Comparison of ENCODE assay signal across 16 cellular contexts in genomic region chr7:32039000-32039756, GRCh38. TPM values are rescaled to one million over a fixed set of nuclear protein-coding genes. Genes with fewer than 3 reads are reported as not detected.
A peak's percentile ranks its signal among the peaks of the same experiment; 100 is the strongest.
DNase-seq lines count a peak whose midpoint lies in the region; ATAC-seq and TF ChIP-seq lines count a peak whose summit lies in the region.
"Had no signal": no experiment of that assay in that cellular context is flagged by ENCODE, and none has a peak within 500 bp of the region (broad histone marks: within the 10 kb centered on the region; RNA-seq: fewer than 3 reads in every experiment).

No MANE protein-coding gene starts in this region.

- in situ Hi-C loops in GM13976 (cut with MboI; ENCODE audit: low sequenced_read_pairs, unreplicated experiment): no loop called here

- H3K9ac ChIP-seq in SK-N-SH: no peak overlapping the region

- H3K4me2 ChIP-seq in SK-N-SH: no peak overlapping the region

- CTCF ChIA-PET in SK-N-SH (lab: Yijun Ruan, JAX): no interaction called here

- H3K9me3 ChIP-seq in right atrium auricular region: no peaks in the 10 kb centered on the region
- no peaks in the 10 kb centered on the region for H3K9me3 ChIP-seq in SK-N-SH
- H3K9me3 ChIP-seq: colonic mucosa had no signal

- H3K4me3 ChIP-seq in right atrium auricular region (no peak overlapping the region), SK-N-SH (ENCODE audit: low read depth in 2 of 2, low read length in 1 of 2) (no peak overlapping the region)
- H3K4me3 ChIP-seq: colonic mucosa, GM12878 had no signal

- DNase-seq in Right ventricle myocardium inferior (ENCODE audit: missing footprints) (peak; percentile 62), right atrium auricular region (ENCODE audit: low spot score) (no peak), SK-N-SH (no peak), head of caudate nucleus (peak in 38 of 42 donors; percentile 19 to 85 (median 50)), superior temporal gyrus (ENCODE audit: extremely low spot score) (peak; percentile 73), GM13976 (ENCODE audit: low spot score) (no peak), hepatic stellate cell (ENCODE audit: low spot score) (no peak)
- DNase-seq: activated gamma-delta T cell treated with Interleukin-2 at 50 U/mL for 16 hours; CD8-positive, alpha-beta memory T cell; colonic mucosa; erythroblast; NCI-H2107; NCI-H82 had no signal

- no peaks in the 10 kb centered on the region for H3K9me2 ChIP-seq in SK-N-SH

- TF ChIP-seq RAD21 in SK-N-SH (IDR thresholded peaks at IDR 0.05; ENCODE audit: low read length): peak; percentile 21; the same call in 1 of the 2 replicates

- POLR2A ChIA-PET in SK-N-SH (lab: Yijun Ruan, JAX): no interaction called here

- H3K27me3 ChIP-seq in right atrium auricular region: no peaks in the 10 kb centered on the region
- H3K27me3 ChIP-seq in SK-N-SH (ENCODE audit: insufficient read depth): no peaks in the 10 kb centered on the region
- H3K27me3 ChIP-seq: colonic mucosa had no signal

- H2AFZ ChIP-seq in SK-N-SH (ENCODE audit: low read depth): no peak overlapping the region

- H3K27ac ChIP-seq in right atrium auricular region (no peak overlapping the region), SK-N-SH (ENCODE audit: low read depth in 2 of 2, low read length in 1 of 2) (no peak overlapping the region)
- H3K27ac ChIP-seq: colonic mucosa had no signal

- H3K79me2 ChIP-seq in SK-N-SH (ENCODE audit: insufficient read depth): no peaks in the 10 kb centered on the region

- ATAC-seq in Right ventricle myocardium inferior (no peak), HG03354 (IDR thresholded peaks at IDR 0.05; ENCODE audit: poor library complexity, severe bottlenecking, unreplicated experiment) (no peak)
- ATAC-seq: GM12878 had no signal

- H3F3A ChIP-seq in SK-N-SH (replicated peaks; ENCODE audit: insufficient read depth): no peaks in the 10 kb centered on the region

- no peaks in the 10 kb centered on the region for H3K36me3 ChIP-seq in right atrium auricular region
- no peaks in the 10 kb centered on the region for H3K36me3 ChIP-seq in SK-N-SH (replicated peaks in 1 of 2; ENCODE audit: control insufficient read depth in 1 of 2, insufficient read depth in 2 of 2, low read length in 1 of 2)
- H3K36me3 ChIP-seq: colonic mucosa had no signal

- WGBS in SK-N-SH (ENCODE audit: low lambda C conversion rate): 15% methylated on average over 6 of the region's 6 CpGs

- intact Hi-C loops in Right ventricle myocardium inferior (cut with DNase I) (no loop called here), head of caudate nucleus (cut with DNase I) (loop anchor here (10.0 kb wide), 1 partner anchor 154 kb away; no protein-coding TSS in a partner anchor)

- no peak for TF ChIP-seq EP300 in SK-N-SH (IDR thresholded peaks at IDR 0.05; ENCODE audit: borderline replicate concordance in 1 of 2, low read depth in 1 of 2, low read length in 1 of 2)

- no peaks in the 10 kb centered on the region for H4K20me1 ChIP-seq in SK-N-SH (ENCODE audit: insufficient read depth)

- H3K4me1 ChIP-seq in right atrium auricular region (peaks cover 0 to 23% of the 10 kb centered on the region in 2 donors), SK-N-SH (ENCODE audit: control insufficient read depth in 1 of 2, insufficient read depth in 2 of 2, low read depth in 1 of 2, low read length in 1 of 2) (no peaks in the 10 kb centered on the region; a peak in 1 of 4 replicates)
- H3K4me1 ChIP-seq: colonic mucosa had no signal

- peak in 1 of 2 donors; percentile 52 for TF ChIP-seq CTCF in right atrium auricular region (IDR thresholded peaks at IDR 0.05)
- peak; percentile 48 for TF ChIP-seq CTCF in SK-N-SH (IDR thresholded peaks at IDR 0.05)
- TF ChIP-seq CTCF in GM13976 (IDR thresholded peaks at IDR 0.05; ENCODE audit: borderline replicate concordance, control extremely low read depth, extremely low read depth, insufficient read depth, missing control alignments): no peak

TF ChIP-seq in SK-N-SH, 30 proteins besides CTCF, POLR2A, EP300 and RAD21:
- TF ChIP-seq NFIC (IDR thresholded peaks at IDR 0.05; ENCODE audit: borderline replicate concordance) (no peak), REST (IDR thresholded peaks at IDR 0.05; ENCODE audit: low read depth, low read length) (no peak), MXI1 (IDR thresholded peaks at IDR 0.05; ENCODE audit: low read depth, low read length) (no peak), FOSL2 (IDR thresholded peaks at IDR 0.05; ENCODE audit: borderline replicate concordance, low read depth) (no peak), RFX5 (IDR thresholded peaks at IDR 0.05; ENCODE audit: low read length) (no peak), SIN3A (IDR thresholded peaks at IDR 0.05; ENCODE audit: borderline replicate concordance, low read depth, low read length) (no peak), POLR2AphosphoS5 (IDR thresholded peaks at IDR 0.05; ENCODE audit: low read depth, low read length) (no peak), JUND (IDR thresholded peaks at IDR 0.05) (no peak), USF2 (IDR thresholded peaks at IDR 0.05; ENCODE audit: borderline replicate concordance, low read depth, low read length) (no peak), GATA2 (CRISPR knock-in tag; IDR thresholded peaks at IDR 0.05) (no peak), NRF1 (IDR thresholded peaks at IDR 0.05; ENCODE audit: low read depth, low read length) (no peak), TEAD4 (IDR thresholded peaks at IDR 0.05; ENCODE audit: borderline replicate concordance, insufficient read depth) (no peak), ELF1 (IDR thresholded peaks at IDR 0.05) (no peak), MAX (IDR thresholded peaks at IDR 0.05; ENCODE audit: low read depth) (no peak), TAF1 (IDR thresholded peaks at IDR 0.05; ENCODE audit: borderline replicate concordance, low read depth, low read length) (no peak), GABPA (IDR thresholded peaks at IDR 0.05; ENCODE audit: low read depth) (no peak), EZH2phosphoT487 (IDR thresholded peaks at IDR 0.05; ENCODE audit: borderline replicate concordance, low read depth) (no peak), FOXM1 (IDR thresholded peaks at IDR 0.05; ENCODE audit: low read depth) (no peak), RCOR1 (IDR thresholded peaks at IDR 0.05; ENCODE audit: low read length) (no peak)

RNA-seq across cellular contexts. Expression of gene PDE1C, which starts 31.0 kb away (rescaled TPM):
- total RNA-seq in Right ventricle myocardium inferior (198 TPM), right atrium auricular region (10 to 100 TPM; 35.7 to 47.8 TPM)
- 4.6 and 7.3 TPM in 2 replicates for polyA plus RNA-seq in SK-N-SH (2012; rRNA removed)
- 5.3 and 6.3 TPM in 2 replicates for polyA plus RNA-seq in SK-N-SH (2012; cell fraction: cytosol; rRNA removed)
- polyA plus RNA-seq in SK-N-SH (2012; cell fraction: nucleus; rRNA removed): 13.8 and 19.1 TPM in 2 replicates
- total RNA-seq: CD8-positive, alpha-beta memory T cell; T-helper 2 cell treated with Interferon-gamma antibody and Interleukin-4, amounts not matched to agents 100 ng/mL and 5 ng/mL, for 36 hours had no signal
- polyA plus RNA-seq: CD8-positive, alpha-beta memory T cell had no signal

Comparison
In these comparisons a context has a peak if more than half of its experiments do, and no peak if none do; other contexts are left out.
1. DNase-seq: peak in Right ventricle myocardium inferior (single experiment), head of caudate nucleus (38 of 42) and superior temporal gyrus (single experiment); none in right atrium auricular region (single experiment), SK-N-SH (single experiment), GM13976 (single experiment) and hepatic stellate cell (single experiment).